10 cellular contexts compared by ENCODE assay signal in genomic region chr9:124217839-124218437, GRCh38. TPM values are rescaled to one million over a fixed set of nuclear protein-coding genes. Genes with fewer than 3 reads are reported as not detected.
DNase-seq lines count a peak whose midpoint lies in the region; ATAC-seq and TF ChIP-seq lines count a peak whose summit lies in the region.
"Had no signal": no experiment of that assay in that cellular context is flagged by ENCODE, and none has a peak within 500 bp of the region (broad histone marks: within the 10 kb centered on the region; RNA-seq: fewer than 3 reads in every experiment).

No MANE protein-coding gene starts in this region.

- peak overlapping the region; percentile 20 for H3K4me3 ChIP-seq in GM12865 (ENCODE audit: low read depth, low read length)
- H3K4me3 ChIP-seq: lung had no signal

- POLR2A ChIA-PET in HEK293T (lab: Yijun Ruan, JAX): interaction anchor here (0.5 to 1.0 kb wide), 2 partner anchors 8 to 177 kb away, joined by 3 to 5 read pairs; no protein-coding TSS in a partner anchor

- intact Hi-C loops in activated T-helper 1 cell treated with anti-CD3 and anti-CD28 coated beads, Interleukin-12 subunit alpha, Interleukin-12 subunit beta, Interleukin-2, Interleukin-4 antibody, amounts not matched to agents 30 ng/mL and 10 ng/mL and 1 ng/mL, durations not matched to agents 14 hours and 24 hours and 36 hours (cut with micrococcal nuclease): loop anchor here (1.0 to 2.0 kb wide), 4 partner anchors 8 to 69 kb away; no protein-coding TSS in a partner anchor
- intact Hi-C loops in natural killer cell (cut with micrococcal nuclease): loop anchor here (5.0 kb wide), 2 partner anchors 39 to 69 kb away; partner anchors contain the start of gene NEK6

- peaks cover 59% of the 10 kb centered on the region for H3K4me1 Mint-ChIP-seq in activated T-helper 1 cell treated with anti-CD3 and anti-CD28 coated beads, Interleukin-12 subunit alpha, Interleukin-12 subunit beta, Interleukin-2, Interleukin-4 antibody, amounts not matched to agents 30 ng/mL and 10 ng/mL and 1 ng/mL, durations not matched to agents 14 hours and 24 hours and 36 hours (ENCODE audit: low read depth)
- H3K4me1 Mint-ChIP-seq in natural killer cell: peaks cover 73 to 89% of the 10 kb centered on the region in 2 donors

- no peak for TF ChIP-seq POLR2A in erythroblast (IDR thresholded peaks at IDR 0.05; ENCODE audit: low read length)

- ATAC-seq in HG03439 (IDR thresholded peaks at IDR 0.05; ENCODE audit: unreplicated experiment) (peak; percentile 15), natural killer cell (peak; percentile 13 to 33 (median 27)), HG03025 (IDR thresholded peaks at IDR 0.05; ENCODE audit: low FRiP score, unreplicated experiment) (no peak)

- H3K27ac Mint-ChIP-seq in activated T-helper 1 cell treated with anti-CD3 and anti-CD28 coated beads, Interleukin-12 subunit alpha, Interleukin-12 subunit beta, Interleukin-2, Interleukin-4 antibody, amounts not matched to agents 30 ng/mL and 10 ng/mL and 1 ng/mL, durations not matched to agents 14 hours and 24 hours and 36 hours: peak overlapping the region; percentile 74
- H3K27ac Mint-ChIP-seq in natural killer cell: peak overlapping the region; percentile 90 to 94

- H3K27me3 Mint-ChIP-seq in activated T-helper 1 cell treated with anti-CD3 and anti-CD28 coated beads, Interleukin-12 subunit alpha, Interleukin-12 subunit beta, Interleukin-2, Interleukin-4 antibody, amounts not matched to agents 30 ng/mL and 10 ng/mL and 1 ng/mL, durations not matched to agents 14 hours and 24 hours and 36 hours (ENCODE audit: insufficient read depth): peaks cover 5% of the 10 kb centered on the region
- H3K27me3 Mint-ChIP-seq in natural killer cell (ENCODE audit: low read depth in 2 of 2): no peaks in the 10 kb centered on the region

- H3K9me3 Mint-ChIP-seq in activated T-helper 1 cell treated with anti-CD3 and anti-CD28 coated beads, Interleukin-12 subunit alpha, Interleukin-12 subunit beta, Interleukin-2, Interleukin-4 antibody, amounts not matched to agents 30 ng/mL and 10 ng/mL and 1 ng/mL, durations not matched to agents 14 hours and 24 hours and 36 hours: no peaks in the 10 kb centered on the region
- no peaks in the 10 kb centered on the region for H3K9me3 Mint-ChIP-seq in natural killer cell

- TF ChIP-seq CTCF in GM12865 (IDR thresholded peaks at IDR 0.05; ENCODE audit: insufficient read depth, low read depth, low read length, missing control alignments) (no peak), natural killer cell (IDR thresholded peaks at IDR 0.05) (no peak)

- DNase-seq in GM12865 (ENCODE audit: low read depth) (peak; percentile 83), natural killer cell (no peak), erythroblast (lab: John Stamatoyannopoulos, UW) (no peak), glomerular visceral epithelial cell (ENCODE audit: extremely low spot score) (no peak), HEK293T (ENCODE audit: extremely low spot score) (no peak)
- DNase-seq in activated T-helper 1 cell treated with anti-CD3 and anti-CD28 coated beads, Interleukin-12 subunit alpha, Interleukin-12 subunit beta, Interleukin-2, Interleukin-4 antibody, amounts not matched to agents 30 ng/mL and 10 ng/mL and 1 ng/mL, durations not matched to agents 14 hours and 24 hours and 36 hours (ENCODE audit: low spot score): no peak
- DNase-seq: DMS79 had no signal

- no peak overlapping the region for H3K4me3 Mint-ChIP-seq in activated T-helper 1 cell treated with anti-CD3 and anti-CD28 coated beads, Interleukin-12 subunit alpha, Interleukin-12 subunit beta, Interleukin-2, Interleukin-4 antibody, amounts not matched to agents 30 ng/mL and 10 ng/mL and 1 ng/mL, durations not matched to agents 14 hours and 24 hours and 36 hours
- peak overlapping the region; percentile 84 for H3K4me3 Mint-ChIP-seq in natural killer cell

- H3K36me3 Mint-ChIP-seq in activated T-helper 1 cell treated with anti-CD3 and anti-CD28 coated beads, Interleukin-12 subunit alpha, Interleukin-12 subunit beta, Interleukin-2, Interleukin-4 antibody, amounts not matched to agents 30 ng/mL and 10 ng/mL and 1 ng/mL, durations not matched to agents 14 hours and 24 hours and 36 hours (ENCODE audit: low read depth): no peaks in the 10 kb centered on the region
- H3K36me3 Mint-ChIP-seq in natural killer cell: no peaks in the 10 kb centered on the region

- CTCF ChIA-PET in HEK293T (lab: Yijun Ruan, JAX): no interaction called here

TF ChIP-seq in HEK293T, 16 proteins besides CTCF, POLR2A, EP300 and RAD21:
- no peak for TF ChIP-seq CTBP1 (IDR thresholded peaks at IDR 0.05; ENCODE audit: borderline replicate concordance)
- no peak for TF ChIP-seq FOXK2 (IDR thresholded peaks at IDR 0.05)
- no peak for TF ChIP-seq PKNOX1 (IDR thresholded peaks at IDR 0.05)
- no peak for TF ChIP-seq SP1 (IDR thresholded peaks at IDR 0.05)
- no peak for TF ChIP-seq NFRKB (IDR thresholded peaks at IDR 0.05)
TF ChIP-seq in HEK293T: peak in this region for 0.

RNA-seq across cellular contexts. Expression of gene NEK6, which starts 39.8 kb away (rescaled TPM):
- total RNA-seq in activated T-helper 1 cell treated with anti-CD3 and anti-CD28 coated beads, Interleukin-12 subunit alpha, Interleukin-12 subunit beta, Interleukin-2, Interleukin-4 antibody, amounts not matched to agents 30 ng/mL and 10 ng/mL and 1 ng/mL, durations not matched to agents 14 hours and 24 hours and 36 hours: 17.4 and 21.0 TPM in 2 replicates
- 10 to 100 TPM; 25.0 to 34.9 (median 33.0) TPM for total RNA-seq in natural killer cell
